In genomic region chr13:26785845-26786630, GRCh38 we compare ENCODE assay signal across 8 cellular contexts. TPM values are rescaled to one million over a fixed set of nuclear protein-coding genes. Genes with fewer than 3 reads are reported as not detected.
DNase-seq lines count a peak whose midpoint lies in the region; ATAC-seq and TF ChIP-seq lines count a peak whose summit lies in the region.
"Had no signal": no experiment of that assay in that cellular context is flagged by ENCODE, and none has a peak within 500 bp of the region (broad histone marks: within the 10 kb centered on the region; RNA-seq: fewer than 3 reads in every experiment).

No MANE protein-coding gene starts in this region.

- H3K36me3 Mint-ChIP-seq in GM23338 (ENCODE audit: low read depth) (peaks cover 4% of the 10 kb centered on the region; the same call in 2 of the 3 replicates), immature natural killer cell (no peaks in the 10 kb centered on the region)
- peaks cover 0 to 2% of the 10 kb centered on the region in 2 donors for H3K36me3 Mint-ChIP-seq in activated T-cell treated with anti-CD3 and anti-CD28 coated beads, Interleukin-2, amount 50 U/mL, for 72 hours (ENCODE audit: insufficient read depth in 2 of 2)
- no peaks in the 10 kb centered on the region for H3K36me3 Mint-ChIP-seq in stimulated activated memory B cell treated with anti-CD40 and anti-IgM and Interleukin-4, amounts not matched to agents 10 μg/mL and 1 μg/mL and 100 μg/mL, for 72 hours

- peak overlapping the region; percentile 92 for H3K4me2 ChIP-seq in GM23338

- no peaks in the 10 kb centered on the region; the same call in 1 of the 2 replicates for H3K27me3 ChIP-seq in GM23338 (ENCODE audit: insufficient read depth)

- peak overlapping the region; percentile 78 for H3K4me3 Mint-ChIP-seq in GM23338
- peak overlapping the region; percentile 72 to 78 for H3K4me3 Mint-ChIP-seq in activated T-cell treated with anti-CD3 and anti-CD28 coated beads, Interleukin-2, amount 50 U/mL, for 72 hours
- peak overlapping the region; percentile 83 to 94 (median 88) for H3K4me3 Mint-ChIP-seq in immature natural killer cell
- H3K4me3 Mint-ChIP-seq in stimulated activated memory B cell treated with anti-CD40 and anti-IgM and Interleukin-4, amounts not matched to agents 10 μg/mL and 1 μg/mL and 100 μg/mL, for 72 hours: peak overlapping the region; percentile 79

- H3K9me3 Mint-ChIP-seq in GM23338 (peaks cover 2% of the 10 kb centered on the region; the same call in 2 of the 3 replicates), immature natural killer cell (no peaks in the 10 kb centered on the region)
- no peaks in the 10 kb centered on the region for H3K9me3 Mint-ChIP-seq in activated T-cell treated with anti-CD3 and anti-CD28 coated beads, Interleukin-2, amount 50 U/mL, for 72 hours
- H3K9me3 Mint-ChIP-seq in stimulated activated memory B cell treated with anti-CD40 and anti-IgM and Interleukin-4, amounts not matched to agents 10 μg/mL and 1 μg/mL and 100 μg/mL, for 72 hours: peaks cover 3% of the 10 kb centered on the region

- TF ChIP-seq CTCF in GM23338 (conservative IDR thresholded peaks at IDR 0.05; ENCODE audit: low read depth in 2 of 2): no peak

- peaks cover 4% of the 10 kb centered on the region for H3K27me3 Mint-ChIP-seq in GM23338 (ENCODE audit: insufficient read depth, low read depth, poor library complexity)
- H3K27me3 Mint-ChIP-seq in activated T-cell treated with anti-CD3 and anti-CD28 coated beads, Interleukin-2, amount 50 U/mL, for 72 hours (ENCODE audit: low read depth): no peaks in the 10 kb centered on the region
- peaks cover 2 to 6% (median 4%) of the 10 kb centered on the region in 3 donors for H3K27me3 Mint-ChIP-seq in immature natural killer cell (ENCODE audit: low read depth in 3 of 3)
- H3K27me3 Mint-ChIP-seq in stimulated activated memory B cell treated with anti-CD40 and anti-IgM and Interleukin-4, amounts not matched to agents 10 μg/mL and 1 μg/mL and 100 μg/mL, for 72 hours: peaks cover 4% of the 10 kb centered on the region

- peak overlapping the region; percentile 94 for H2AFZ ChIP-seq in GM23338

- no peaks in the 10 kb centered on the region for H3K9me2 ChIP-seq in GM23338 (ENCODE audit: insufficient read depth)

- DNase-seq in GM23338 (ENCODE audit: low spot score): peak; percentile 79
- peak; percentile 82 for DNase-seq in NCI-H345 (lab: John Stamatoyannopoulos, UW)
- DNase-seq in activated T-cell treated with anti-CD3 and anti-CD28 coated beads, Interleukin-2, amount 50 U/mL, for 72 hours: peak; percentile 50 to 63
- DNase-seq in immature natural killer cell: peak; percentile 56 to 68 (median 60)

- ATAC-seq in GM23338 (peak; percentile 85), GM18498 (IDR thresholded peaks at IDR 0.05; ENCODE audit: unreplicated experiment) (no peak), GM19452 (IDR thresholded peaks at IDR 0.05; ENCODE audit: unreplicated experiment) (no peak)
- peak; percentile 82 to 83 for ATAC-seq in activated T-cell treated with anti-CD3 and anti-CD28 coated beads, Interleukin-2, amount 50 U/mL, for 72 hours (replicated peaks in 1 of 2)
- peak; percentile 83 for ATAC-seq in stimulated activated memory B cell treated with anti-CD40 and anti-IgM and Interleukin-4, amounts not matched to agents 10 μg/mL and 1 μg/mL and 100 μg/mL, for 72 hours

- no peak overlapping the region for H3K27ac Mint-ChIP-seq in GM23338
- H3K27ac Mint-ChIP-seq in activated T-cell treated with anti-CD3 and anti-CD28 coated beads, Interleukin-2, amount 50 U/mL, for 72 hours: no peak overlapping the region
- peak overlapping the region; percentile 29 to 89 (median 65) for H3K27ac Mint-ChIP-seq in immature natural killer cell
- peak overlapping the region; percentile 70 for H3K27ac Mint-ChIP-seq in stimulated activated memory B cell treated with anti-CD40 and anti-IgM and Interleukin-4, amounts not matched to agents 10 μg/mL and 1 μg/mL and 100 μg/mL, for 72 hours

- H3K4me1 Mint-ChIP-seq in GM23338: peaks cover 18% of the 10 kb centered on the region
- peaks cover 13% of the 10 kb centered on the region for H3K4me1 Mint-ChIP-seq in activated T-cell treated with anti-CD3 and anti-CD28 coated beads, Interleukin-2, amount 50 U/mL, for 72 hours (ENCODE audit: low read depth)
- H3K4me1 Mint-ChIP-seq in immature natural killer cell: peaks cover 22 to 23% of the 10 kb centered on the region in 2 donors
- peaks cover 18% of the 10 kb centered on the region for H3K4me1 Mint-ChIP-seq in stimulated activated memory B cell treated with anti-CD40 and anti-IgM and Interleukin-4, amounts not matched to agents 10 μg/mL and 1 μg/mL and 100 μg/mL, for 72 hours

- H4K20me1 ChIP-seq in GM23338 (replicated peaks; ENCODE audit: insufficient read depth): no peaks in the 10 kb centered on the region

- H3F3A ChIP-seq in GM23338 (replicated peaks; ENCODE audit: low read depth): no peaks in the 10 kb centered on the region

- H3K4me3 ChIP-seq in GM23338: peak overlapping the region; percentile 72

- H3K36me3 ChIP-seq in GM23338 (ENCODE audit: insufficient read depth): no peaks in the 10 kb centered on the region

- peaks cover 9% of the 10 kb centered on the region; the same call in 1 of the 2 replicates for H3K4me1 ChIP-seq in GM23338 (ENCODE audit: insufficient read depth)

- H3K27ac ChIP-seq in GM23338 (ENCODE audit: low read depth): no peak overlapping the region

- H3K79me2 ChIP-seq in GM23338 (replicated peaks; ENCODE audit: insufficient read depth): no peaks in the 10 kb centered on the region

TF ChIP-seq in GM23338, 12 proteins besides CTCF, POLR2A, EP300 and RAD21:
- peak; percentile 25; the same call in 1 of the 2 replicates for TF ChIP-seq CREB1 (CRISPR knock-in tag; IDR thresholded peaks at IDR 0.05; ENCODE audit: low read depth)
- TF ChIP-seq ZNF114 (CRISPR knock-in tag; IDR thresholded peaks at IDR 0.05): peak; percentile 61; the same call in 1 of the 2 replicates
- no peak for TF ChIP-seq ZNF462 (CRISPR knock-in tag; IDR thresholded peaks at IDR 0.05)
- peak; percentile 62 for TF ChIP-seq POLR2AphosphoS5 (IDR thresholded peaks at IDR 0.05; ENCODE audit: low read depth)
- TF ChIP-seq JUNB (IDR thresholded peaks at IDR 0.05; ENCODE audit: unreplicated experiment): no peak

RNA-seq across cellular contexts. Expression of gene GPR12, which starts 25.5 kb away (rescaled TPM):
- not detected in 2 replicates for total RNA-seq in GM23338 (2014; rRNA removed; shearing (Covaris generic))
- polyA plus RNA-seq in GM23338 (2016; fragmentation: Nextera tagmentation; extraction: Ambion mirVana): 0.12 and 0.13 TPM in 2 replicates
- not detected for total RNA-seq in activated T-cell treated with anti-CD3 and anti-CD28 coated beads, Interleukin-2, amount 50 U/mL, for 72 hours
- polyA plus RNA-seq in immature natural killer cell: under 1 TPM in 1 of 3 donors, not detected in 2; 0.11 TPM
- total RNA-seq: T-helper 1 cell treated with Interleukin-12 subunit alpha and Interleukin-12 subunit beta and Interleukin-4 antibody, amounts not matched to agents 30 ng/mL and 1 ng/mL, for 36 hours had no signal

Comparison
In these comparisons a context has a peak if more than half of its experiments do, and no peak if none do; other contexts are left out.
1. ATAC-seq: peak in GM23338 (single experiment), activated T-cell treated with anti-CD3 and anti-CD28 coated beads, Interleukin-2, amount 50 U/mL, for 72 hours (2 of 2) and stimulated activated memory B cell treated with anti-CD40 and anti-IgM and Interleukin-4, amounts not matched to agents 10 μg/mL and 1 μg/mL and 100 μg/mL, for 72 hours (single experiment); none in GM18498 (single experiment) and GM19452 (single experiment).
2. H3K27ac Mint-ChIP-seq: peak in immature natural killer cell (6 of 6) and stimulated activated memory B cell treated with anti-CD40 and anti-IgM and Interleukin-4, amounts not matched to agents 10 μg/mL and 1 μg/mL and 100 μg/mL, for 72 hours (single experiment); none in GM23338 (single experiment) and activated T-cell treated with anti-CD3 and anti-CD28 coated beads, Interleukin-2, amount 50 U/mL, for 72 hours (single experiment).
3. Peak in every context shown above with its lines, with median percentiles within 50 percentile points of each other: DNase-seq and H3K4me3 Mint-ChIP-seq.